1 cellular context compared by ENCODE assay signal in the genomic region with DNA sequence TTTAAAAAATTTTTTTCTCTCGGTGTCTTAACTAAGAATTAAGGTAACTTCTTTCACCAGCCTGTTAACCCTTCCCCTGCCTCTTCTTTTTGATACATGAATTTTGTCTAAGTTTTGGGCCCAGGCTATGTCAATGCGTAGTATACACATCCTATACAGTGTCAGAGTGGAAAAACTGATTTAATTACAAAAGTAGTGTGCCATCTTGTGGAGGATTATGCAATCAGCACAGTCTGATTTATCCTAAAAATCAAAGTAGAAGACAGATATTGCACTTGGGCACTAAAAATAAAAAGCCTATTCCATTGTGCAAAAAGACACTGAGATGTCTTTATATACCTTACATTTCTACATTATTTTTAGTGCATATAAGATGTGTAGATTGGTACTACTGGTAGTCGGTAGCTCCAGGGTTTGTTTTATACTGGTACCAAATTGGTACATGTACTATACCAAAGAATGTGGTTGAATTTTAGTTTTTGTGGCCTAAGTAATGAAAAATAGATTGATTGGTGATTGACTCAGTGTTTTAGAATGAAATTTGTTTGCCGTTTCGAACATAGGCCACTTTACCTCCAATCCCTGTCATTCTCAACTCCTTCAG.
A peak's percentile ranks its signal among the peaks of the same experiment; 100 is the strongest.
TF ChIP-seq lines count a peak whose summit lies in the region.

No MANE protein-coding gene starts in this region.

TF ChIP-seq in HepG2, 621 proteins besides CTCF, POLR2A, EP300 and RAD21 (continued from another document):
- TF ChIP-seq, protein P1, sequence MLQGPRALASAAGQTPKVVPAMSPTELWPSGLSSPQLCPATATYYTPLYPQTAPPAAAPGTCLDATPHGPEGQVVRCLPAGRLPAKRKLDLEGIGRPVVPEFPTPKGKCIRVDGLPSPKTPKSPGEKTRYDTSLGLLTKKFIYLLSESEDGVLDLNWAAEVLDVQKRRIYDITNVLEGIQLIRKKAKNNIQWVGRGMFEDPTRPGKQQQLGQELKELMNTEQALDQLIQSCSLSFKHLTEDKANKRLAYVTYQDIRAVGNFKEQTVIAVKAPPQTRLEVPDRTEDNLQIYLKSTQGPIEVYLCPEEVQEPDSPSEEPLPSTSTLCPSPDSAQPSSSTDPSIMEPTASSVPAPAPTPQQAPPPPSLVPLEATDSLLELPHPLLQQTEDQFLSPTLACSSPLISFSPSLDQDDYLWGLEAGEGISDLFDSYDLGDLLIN (CRISPR knock-in tag; IDR thresholded peaks at IDR 0.05; ENCODE audit: borderline replicate concordance), result no peak
- TF ChIP-seq SATB2 (CRISPR knock-in tag; IDR thresholded peaks at IDR 0.05), result no peak
- peak; percentile 60 for TF ChIP-seq STAG1 (CRISPR knock-in tag; IDR thresholded peaks at IDR 0.05)
- no peak for TF ChIP-seq DPF2 (CRISPR knock-in tag; IDR thresholded peaks at IDR 0.05; ENCODE audit: borderline replicate concordance, low read depth)
- TF ChIP-seq MIXL1 (CRISPR knock-in tag; IDR thresholded peaks at IDR 0.05), result 0 out of 2 replicates have a peak, but pooled peaks have one; percentile 30
- no peak for TF ChIP-seq SNAI1 (CRISPR knock-in tag; IDR thresholded peaks at IDR 0.05; ENCODE audit: borderline replicate concordance)
- TF ChIP-seq ZNF652 (CRISPR knock-in tag; IDR thresholded peaks at IDR 0.05; ENCODE audit: borderline replicate concordance, low read depth), result peak; percentile 13; the same call in 1 of the 2 replicates
- TF ChIP-seq HCFC1 (IDR thresholded peaks at IDR 0.05; ENCODE audit: low read depth, low read length), result no peak
- TF ChIP-seq, protein P2, sequence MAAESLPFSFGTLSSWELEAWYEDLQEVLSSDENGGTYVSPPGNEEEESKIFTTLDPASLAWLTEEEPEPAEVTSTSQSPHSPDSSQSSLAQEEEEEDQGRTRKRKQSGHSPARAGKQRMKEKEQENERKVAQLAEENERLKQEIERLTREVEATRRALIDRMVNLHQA (CRISPR knock-in tag; IDR thresholded peaks at IDR 0.05), result no peak
- no peak for TF ChIP-seq ZNF777 (CRISPR knock-in tag; IDR thresholded peaks at IDR 0.05)
- TF ChIP-seq SIX1 (CRISPR knock-in tag; IDR thresholded peaks at IDR 0.05; ENCODE audit: borderline replicate concordance), result no peak
- no peak for TF ChIP-seq DNMT3B (CRISPR knock-in tag; conservative IDR thresholded peaks at IDR 0.05)
- no peak for TF ChIP-seq CBX2 (IDR thresholded peaks at IDR 0.05; ENCODE audit: low read depth, low read length)
- TF ChIP-seq CBX2 (CRISPR knock-in tag; IDR thresholded peaks at IDR 0.05; ENCODE audit: low read depth), result no peak
- no peak for TF ChIP-seq ATAD3A (CRISPR knock-in tag; IDR thresholded peaks at IDR 0.05)
- TF ChIP-seq CEBPB (IDR thresholded peaks at IDR 0.05; ENCODE audit: borderline replicate concordance, low read depth, low read length), result peak; percentile 66; the same call in 1 of the 2 replicates
- no peak for TF ChIP-seq ZNF614 (CRISPR knock-in tag; IDR thresholded peaks at IDR 0.05; ENCODE audit: borderline replicate concordance)
- no peak for TF ChIP-seq SOX13 (IDR thresholded peaks at IDR 0.05)
- no peak for TF ChIP-seq SOX13 (CRISPR knock-in tag; conservative IDR thresholded peaks at IDR 0.05 in 1 of 2, IDR thresholded peaks at IDR 0.05 in 1 of 2)
- TF ChIP-seq ZNF619 (CRISPR knock-in tag; IDR thresholded peaks at IDR 0.05), result no peak
- TF ChIP-seq CEBPG (CRISPR knock-in tag; IDR thresholded peaks at IDR 0.05), result peak; percentile 57
- TF ChIP-seq SMC3 (IDR thresholded peaks at IDR 0.05; ENCODE audit: low read length), result 0 out of 2 replicates have a peak, but pooled peaks have one; percentile 5
- no peak for TF ChIP-seq POLR2AphosphoS2 (IDR thresholded peaks at IDR 0.05; ENCODE audit: low read depth, low read length)
